In genomic region chr9:104972242-104972866, GRCh38 we compare ENCODE assay signal across 25 cellular contexts.
"Had no signal": no experiment of that assay in that cellular context is flagged by ENCODE, and none has a peak within 500 bp of the region (broad histone marks: within the 10 kb centered on the region; RNA-seq: fewer than 3 reads in every experiment).

No MANE protein-coding gene starts in this region.

- H3K27me3 ChIP-seq: cardiac muscle cell, esophagus muscularis mucosa, foreskin keratinocyte, heart right ventricle, neural progenitor cell, right atrium auricular region, suprapubic skin, thyroid gland had no signal

- H3K4me1 ChIP-seq: foreskin keratinocyte, parathyroid adenoma had no signal

- H3K4me3 Mint-ChIP-seq: immature natural killer cell; natural killer cell; neural progenitor cell; stimulated activated naive CD8-positive, alpha-beta T cell treated with anti-CD3 and anti-CD28 coated beads, Interleukin-15, amount 100 ng/mL, for 72 hours had no signal

- H3K36me3 Mint-ChIP-seq: natural killer cell, neural progenitor cell had no signal

- H3K27ac Mint-ChIP-seq: immature natural killer cell; natural killer cell; neural progenitor cell; progenitor cell of endocrine pancreas; stimulated activated naive CD8-positive, alpha-beta T cell treated with anti-CD3 and anti-CD28 coated beads, Interleukin-15, amount 100 ng/mL, for 72 hours had no signal

- H3K27ac ChIP-seq: cardiac muscle cell, coronary artery, esophagus muscularis mucosa, foreskin keratinocyte, heart right ventricle, neural progenitor cell, parathyroid adenoma, right atrium auricular region, suprapubic skin, thyroid gland had no signal

- H3K9me3 Mint-ChIP-seq: immature natural killer cell; natural killer cell; neural progenitor cell; stimulated activated naive CD8-positive, alpha-beta T cell treated with anti-CD3 and anti-CD28 coated beads, Interleukin-15, amount 100 ng/mL, for 72 hours had no signal

- ATAC-seq: foreskin keratinocyte; heart right ventricle; natural killer cell; sciatic nerve; stimulated activated naive CD8-positive, alpha-beta T cell treated with anti-CD3 and anti-CD28 coated beads, Interleukin-15, amount 100 ng/mL, for 72 hours had no signal

- H3K4me3 ChIP-seq: cardiac muscle cell, coronary artery, esophagus muscularis mucosa, heart right ventricle, neural progenitor cell, right atrium auricular region, smooth muscle cell, suprapubic skin, thyroid gland had no signal

- H3K9me3 ChIP-seq: esophagus muscularis mucosa, heart right ventricle, right atrium auricular region, suprapubic skin, thyroid gland had no signal

- H2AFZ ChIP-seq: neural progenitor cell, parathyroid adenoma had no signal

- DNase-seq: dermis blood vessel endothelial cell; effector memory CD4-positive, alpha-beta T cell; foreskin keratinocyte; glutamatergic neuron; heart right ventricle; hypothalamus; immature natural killer cell; natural killer cell; stimulated activated CD4-positive, alpha-beta T cell treated with anti-CD3 and anti-CD28 coated beads, Interleukin-12 subunit alpha, Interleukin-12 subunit beta, amount 100 ng/mL, for 4 hours; stimulated activated CD4-positive, alpha-beta T cell treated with anti-CD3 and anti-CD28 coated beads, Interleukin-1b, Interleukin-23, amount 100 ng/mL, for 48 hours; stimulated activated CD4-positive, alpha-beta T cell treated with anti-CD3 and anti-CD28 coated beads, Interleukin-4, amount 100 ng/mL, for 1 hour; stimulated activated CD8-positive, alpha-beta memory T cell treated with anti-CD3 and anti-CD28 coated beads, Interleukin-4, amount 100 ng/mL, for 48 hours; stimulated activated naive CD4-positive, alpha-beta T cell; stimulated activated naive CD8-positive, alpha-beta T cell treated with anti-CD3 and anti-CD28 coated beads, Interleukin-15, amount 100 ng/mL, for 72 hours; thyroid gland had no signal

- H3K79me2 ChIP-seq: parathyroid adenoma had no signal

- H3K36me3 ChIP-seq: cardiac muscle cell, esophagus muscularis mucosa, heart right ventricle, neural progenitor cell, right atrium auricular region, suprapubic skin, thyroid gland had no signal

- H3K4me2 ChIP-seq: neural progenitor cell, smooth muscle cell had no signal
